Comparison of ENCODE assay signal across 9 cellular contexts in the genomic region with DNA sequence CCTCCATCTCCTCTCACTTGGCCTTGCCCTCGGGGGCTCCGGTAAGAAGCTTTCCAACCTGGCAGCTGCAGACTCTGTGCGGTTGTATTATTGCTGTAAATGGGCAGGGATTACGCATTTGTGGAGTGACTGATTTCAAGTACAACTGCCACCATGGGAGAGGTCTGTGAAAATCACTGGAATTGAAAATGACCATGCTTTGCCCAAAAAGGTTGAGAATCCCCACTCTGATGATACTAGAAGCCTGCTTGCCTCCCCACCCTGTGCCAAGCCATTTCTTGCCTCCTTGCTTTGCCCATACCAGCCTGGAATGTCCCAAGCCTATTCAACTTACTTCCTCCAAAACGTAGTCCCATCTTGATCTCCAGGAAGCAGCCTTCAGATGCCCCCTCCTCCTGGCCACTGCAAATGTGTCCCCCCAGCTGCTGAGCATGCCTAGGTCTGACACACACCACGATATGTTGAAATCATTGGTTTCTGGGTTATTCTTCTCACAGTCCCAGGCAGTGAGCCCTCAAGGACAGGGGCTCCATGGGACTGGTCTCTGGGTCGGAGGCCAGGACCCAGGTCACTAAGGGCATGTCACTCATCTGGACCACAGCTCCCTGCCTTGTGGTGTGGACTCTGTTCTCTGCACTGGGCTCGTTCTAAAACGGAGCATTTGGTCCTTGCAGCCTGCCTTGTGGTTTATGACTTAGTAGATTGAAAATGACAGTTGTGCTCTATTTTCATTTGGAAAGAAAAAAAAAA. TPM values are rescaled to one million over a fixed set of nuclear protein-coding genes. Genes with fewer than 3 reads are reported as not detected.
DNase-seq lines count a peak whose midpoint lies in the region; TF ChIP-seq lines count a peak whose summit lies in the region.
"Had no signal": no experiment of that assay in that cellular context is flagged by ENCODE, and none has a peak within 500 bp of the region (broad histone marks: within the 10 kb centered on the region; RNA-seq: fewer than 3 reads in every experiment).

No MANE protein-coding gene starts in this region.

- TF ChIP-seq CTCF in RWPE1 (conservative IDR thresholded peaks at IDR 0.05; ENCODE audit: low read depth) (no peak), sigmoid colon (IDR thresholded peaks at IDR 0.05) (no peak), glutamatergic neuron (IDR thresholded peaks at IDR 0.05; ENCODE audit: partially characterized antibody, unreplicated experiment) (no peak)

- peaks cover 4% of the 10 kb centered on the region for H3K9me3 Mint-ChIP-seq in glutamatergic neuron (ENCODE audit: unreplicated experiment)

- peaks cover 13% of the 10 kb centered on the region for H3K36me3 Mint-ChIP-seq in glutamatergic neuron (ENCODE audit: unreplicated experiment)

- in situ Hi-C loops in GM23248 (cut with MboI): no loop called here

- intact Hi-C loops in sigmoid colon (cut with DNase I): loop anchor here (5.0 kb wide), 1 partner anchor 39 kb away; no protein-coding TSS in a partner anchor

- no peak overlapping the region for H2AFZ ChIP-seq in GM23248

- H3K4me1 ChIP-seq in GM23248 (ENCODE audit: insufficient read depth) (peaks cover 58% of the 10 kb centered on the region), sigmoid colon (peaks cover 0 to 75% (median 71%) of the 10 kb centered on the region in 4 donors)

- H3K4me1 Mint-ChIP-seq in glutamatergic neuron (ENCODE audit: low read depth, unreplicated experiment): peaks cover 20% of the 10 kb centered on the region

- H3K4me3 Mint-ChIP-seq in glutamatergic neuron (ENCODE audit: unreplicated experiment): no peak overlapping the region

- peaks cover 80% of the 10 kb centered on the region for H3K79me2 ChIP-seq in GM23248 (ENCODE audit: insufficient read depth)

- H3K4me3 ChIP-seq in GM23248 (no peak overlapping the region), sigmoid colon (no peak overlapping the region)

- no peak for TF ChIP-seq EP300 in sigmoid colon (IDR thresholded peaks at IDR 0.05)

- H3F3A ChIP-seq in GM23248 (ENCODE audit: insufficient read depth): peaks cover 60% of the 10 kb centered on the region

- H3K27me3 Mint-ChIP-seq in glutamatergic neuron (ENCODE audit: unreplicated experiment): no peaks in the 10 kb centered on the region

- DNase-seq in GM23248: peak; percentile 59
- DNase-seq in RWPE1 (ENCODE audit: low spot score): no peak
- no peak for DNase-seq in epithelial cell of prostate (ENCODE audit: low read depth, low spot score)
- DNase-seq in sigmoid colon: no peak
- DNase-seq in RPMI8226: no peak
- DNase-seq in AML-193 (lab: John Stamatoyannopoulos, UW): no peak
- no peak for DNase-seq in glutamatergic neuron
- DNase-seq in NCI-H1092 treated with DMSO at 0.1 percent for 48 hours (lab: John Stamatoyannopoulos, UW): no peak
- DNase-seq: stimulated activated naive CD4-positive, alpha-beta T cell had no signal

- WGBS in GM23248 (ENCODE audit: low coverage in 1 of 2, low lambda C conversion rate in 2 of 2, missing lambda C conversion rate in 2 of 2), 2 experiments: 64 to 67% methylated on average over 9 of the region's 9 CpGs
- WGBS in sigmoid colon, 2 donors: 65 to 66% methylated on average over 9 of the region's 9 CpGs

- peak overlapping the region; percentile 75 for H3K9ac ChIP-seq in GM23248

- no peak for TF ChIP-seq POLR2A in sigmoid colon (IDR thresholded peaks at IDR 0.05)

- CTCF ChIA-PET in RWPE1 (lab: Yijun Ruan, JAX): no interaction called here

- H3K9me3 ChIP-seq in GM23248 (ENCODE audit: low read depth) (no peaks in the 10 kb centered on the region), sigmoid colon (no peaks in the 10 kb centered on the region)

- H3K27me3 ChIP-seq in GM23248 (replicated peaks; ENCODE audit: insufficient read depth): no peaks in the 10 kb centered on the region
- no peaks in the 10 kb centered on the region for H3K27me3 ChIP-seq in sigmoid colon

- H3K27ac Mint-ChIP-seq in glutamatergic neuron (ENCODE audit: unreplicated experiment): no peak overlapping the region

- no peaks in the 10 kb centered on the region for H3K9me2 ChIP-seq in GM23248 (ENCODE audit: insufficient read depth)

- POLR2A ChIA-PET in RWPE1 (lab: Yijun Ruan, JAX; ENCODE audit: low non-redundant PET): no interaction called here

- peak overlapping the region; percentile 16 for H3K4me2 ChIP-seq in GM23248 (ENCODE audit: unreplicated experiment)

- H3K36me3 ChIP-seq in GM23248 (ENCODE audit: low read depth): 0 out of 2 replicates have a peak, but pooled peaks cover 14% of the 10 kb centered on the region
- H3K36me3 ChIP-seq in sigmoid colon: no peaks in the 10 kb centered on the region

- no peaks in the 10 kb centered on the region for H4K20me1 ChIP-seq in GM23248 (ENCODE audit: insufficient read depth)

- H3K27ac ChIP-seq in GM23248 (peak overlapping the region; percentile 95), RWPE1 (peak overlapping the region; percentile 97), epithelial cell of prostate (peak overlapping the region; percentile 98), sigmoid colon (peak overlapping the region in 3 of 4 donors; percentile 72 to 88 (median 84))

RNA-seq across cellular contexts. Expression of a gene that starts 42.9 kb away (rescaled TPM):
- total RNA-seq in GM23248 (2014; rRNA removed; shearing (Covaris generic)): 34.0 and 50.1 TPM in 2 replicates
- polyA plus RNA-seq in GM23248 (2016; fragmentation: Nextera tagmentation; extraction: Ambion mirVana) (30.8 and 30.9 TPM in 2 replicates), sigmoid colon (10 to 100 TPM; 12.5 to 23.2 (median 13.8) TPM)
- total RNA-seq in sigmoid colon (10 to 100 TPM; 17.8 to 28.2 (median 18.4) TPM), glutamatergic neuron (ENCODE audit: unreplicated experiment) (5.0 TPM)
